In genomic region chr20:46112430-46113020, GRCh38 we compare ENCODE assay signal across 28 cellular contexts. TPM values are rescaled to one million over a fixed set of nuclear protein-coding genes. Genes with fewer than 3 reads are reported as not detected.
DNase-seq lines count a peak whose midpoint lies in the region; ATAC-seq and TF ChIP-seq lines count a peak whose summit lies in the region.
"Had no signal": no experiment of that assay in that cellular context is flagged by ENCODE, and none has a peak within 500 bp of the region (broad histone marks: within the 10 kb centered on the region; RNA-seq: fewer than 3 reads in every experiment).

No MANE protein-coding gene starts in this region.

- peaks cover 33% of the 10 kb centered on the region for H3K79me2 ChIP-seq in OCI-LY3 (ENCODE audit: low read length)

- H3K4me1 ChIP-seq in BLaER1 treated with 17β-estradiol and CSF1 and Interleukin-3, amounts not matched to agents 10 nM and 100 nM, result peaks cover 12 to 85% (median 41%) of the 10 kb centered on the region in 10 experiments
- H3K4me1 ChIP-seq in OCI-LY3 (ENCODE audit: low read length), result peaks cover 75% of the 10 kb centered on the region
- H3K4me1 ChIP-seq: Caco-2, SJSA1 had no signal

- peak; percentile 57 for DNase-seq in coronary artery (ENCODE audit: low spot score)
- DNase-seq in posterior vena cava (ENCODE audit: low spot score), result peak; percentile 53
- no peak for DNase-seq in iPS-NIHi7 (ENCODE audit: extremely low spot score)
- DNase-seq in activated gamma-delta T cell (lab: John Stamatoyannopoulos, UW), result no peak
- DNase-seq: AML-193; CD8-positive, alpha-beta T cell; DMS79; EL; GDM1; H7; KBM-7; MV-4-11; NCI-H1105; NCI-H1436 treated with DMSO at 0.1 percent for 48 hours; NCI-H187 treated with DMSO at 0.1 percent for 48 hours; NCI-H2171 treated with DMSO at 0.1 percent for 48 hours; NCI-H524; NCI-H748 treated with DMSO at 0.1 percent for 48 hours; NK-92 treated with Interleukin-12 subunit alpha and Interleukin-12 subunit beta, amount 100 ng/mL, for 24 hours; PC-9; Right ventricle myocardium superior had no signal

- no peak for TF ChIP-seq CTCF in OCI-LY3 (IDR thresholded peaks at IDR 0.05; ENCODE audit: low read depth, low read length)
- TF ChIP-seq CTCF in coronary artery (IDR thresholded peaks at IDR 0.05), result no peak

- no peak overlapping the region for H2AFZ ChIP-seq in OCI-LY3 (ENCODE audit: low read depth, low read length)
- H2AFZ ChIP-seq: PC-9 had no signal

- no peaks in the 10 kb centered on the region for H3K36me3 ChIP-seq in BLaER1 treated with 17β-estradiol and CSF1 and Interleukin-3, amounts not matched to agents 10 nM and 100 nM
- H3K36me3 ChIP-seq in OCI-LY3 (replicated peaks; ENCODE audit: low read depth, low read length), result no peaks in the 10 kb centered on the region
- H3K36me3 ChIP-seq: SJSA1 had no signal

- H4K20me1 ChIP-seq in BLaER1 treated with 17β-estradiol and CSF1 and Interleukin-3, amounts not matched to agents 10 nM and 100 nM, result no peaks in the 10 kb centered on the region
- H4K20me1 ChIP-seq in OCI-LY3 (ENCODE audit: insufficient read depth, low read length), result no peaks in the 10 kb centered on the region

- H3K27ac ChIP-seq in BLaER1 treated with 17β-estradiol and CSF1 and Interleukin-3, amounts not matched to agents 10 nM and 100 nM, result no peak overlapping the region
- H3K27ac ChIP-seq in OCI-LY3 (ENCODE audit: low read length), result peak overlapping the region; percentile 90; the same call in 1 of the 2 replicates
- no peak overlapping the region for H3K27ac ChIP-seq in coronary artery
- H3K27ac ChIP-seq: C4-2B, PC-9, SJSA1 had no signal

- H3K4me3 ChIP-seq in BLaER1 treated with 17β-estradiol and CSF1 and Interleukin-3, amounts not matched to agents 10 nM and 100 nM, result no peak overlapping the region
- H3K4me3 ChIP-seq in OCI-LY3 (ENCODE audit: low read length), result peak overlapping the region; percentile 14; the same call in 1 of the 2 replicates
- no peak overlapping the region for H3K4me3 ChIP-seq in coronary artery
- H3K4me3 ChIP-seq: GM12878, PC-9, SJSA1 had no signal

- H3K9me3 ChIP-seq in BLaER1 treated with 17β-estradiol and CSF1 and Interleukin-3, amounts not matched to agents 10 nM and 100 nM (replicated peaks in 1 of 11), result no peaks in the 10 kb centered on the region
- H3K9me3 ChIP-seq in OCI-LY3 (ENCODE audit: insufficient read depth, low read length), result no peaks in the 10 kb centered on the region
- H3K9me3 ChIP-seq: Caco-2, SJSA1 had no signal

- no peaks in the 10 kb centered on the region for H3K27me3 ChIP-seq in BLaER1 treated with 17β-estradiol and CSF1 and Interleukin-3, amounts not matched to agents 10 nM and 100 nM
- no peaks in the 10 kb centered on the region for H3K27me3 ChIP-seq in OCI-LY3 (ENCODE audit: low read depth, low read length)

- no peak for ATAC-seq in GM21723 (IDR thresholded peaks at IDR 0.05; ENCODE audit: unreplicated experiment)
- ATAC-seq: CD8-positive, alpha-beta T cell; GM12878 had no signal

- peak overlapping the region in 9 of 11 experiments; percentile 38 to 87 (median 72); a peak in 16 of 22 replicates for H3K4me2 ChIP-seq in BLaER1 treated with 17β-estradiol and CSF1 and Interleukin-3, amounts not matched to agents 10 nM and 100 nM
- peak overlapping the region; percentile 87 for H3K4me2 ChIP-seq in OCI-LY3 (ENCODE audit: low read length)
- H3K4me2 ChIP-seq: PC-9 had no signal

- H3K9ac ChIP-seq in BLaER1 treated with 17β-estradiol and CSF1 and Interleukin-3, amounts not matched to agents 10 nM and 100 nM, result no peak overlapping the region
- peak overlapping the region; percentile 58; the same call in 1 of the 2 replicates for H3K9ac ChIP-seq in OCI-LY3 (ENCODE audit: low read length)

- intact Hi-C loops in posterior vena cava (cut with DNase I), result no loop called here

RNA-seq across cellular contexts. Expression of gene CD40, which starts 5.6 kb away (rescaled TPM):
- 10 to 100 TPM in 1 of 2 donors, 1 to 10 TPM in 1; 9.6 to 11.3 TPM for total RNA-seq in posterior vena cava
- total RNA-seq: Caco-2 had no signal

RNA-seq across cellular contexts. Expression of gene NCOA5, which starts 22.8 kb away (rescaled TPM):
- 10 to 100 TPM; 18.7 to 20.4 TPM for total RNA-seq in posterior vena cava

Comparison
In these comparisons a context has a peak if more than half of its experiments do, and no peak if none do; other contexts are left out.
1. DNase-seq: peak in coronary artery (single experiment) and posterior vena cava (single experiment); none in iPS-NIHi7 (single experiment) and activated gamma-delta T cell (single experiment).